In genomic region chr2:239298126-239298804, GRCh38 we compare ENCODE assay signal across 9 cellular contexts.
DNase-seq lines count a peak whose midpoint lies in the region; ATAC-seq, FAIRE-seq and TF ChIP-seq lines count a peak whose summit lies in the region.
"Had no signal": no experiment of that assay in that cellular context is flagged by ENCODE, and none has a peak within 500 bp of the region (broad histone marks: within the 10 kb centered on the region; RNA-seq: fewer than 3 reads in every experiment).

No MANE protein-coding gene starts in this region.

- H3K27me3 ChIP-seq in CD4-positive, alpha-beta memory T cell (ENCODE audit: insufficient read depth, low read length) = no peaks in the 10 kb centered on the region
- no peaks in the 10 kb centered on the region for H3K27me3 ChIP-seq in MM.1S (replicated peaks; ENCODE audit: insufficient read depth, low read length)

- H2AFZ ChIP-seq in MM.1S (ENCODE audit: low read length) = no peak overlapping the region

- H3F3A ChIP-seq in MM.1S (ENCODE audit: insufficient read depth, low read length) = no peaks in the 10 kb centered on the region

- H3K36me3 Mint-ChIP-seq in CD4-positive, alpha-beta memory T cell = peaks cover 0 to 8% of the 10 kb centered on the region in 2 donors

- H3K36me3 ChIP-seq in CD4-positive, alpha-beta memory T cell (ENCODE audit: insufficient read depth, low read length) = no peaks in the 10 kb centered on the region
- H3K36me3 ChIP-seq in MM.1S (replicated peaks; ENCODE audit: insufficient read depth, low read length) = no peaks in the 10 kb centered on the region

- H3K4me3 ChIP-seq in CD4-positive, alpha-beta memory T cell (ENCODE audit: low read length in 2 of 2) = peak overlapping the region; percentile 56 to 58
- no peak overlapping the region for H3K4me3 ChIP-seq in MM.1S (ENCODE audit: low read length)

- ATAC-seq in HG03432 (IDR thresholded peaks at IDR 0.05; ENCODE audit: unreplicated experiment) (no peak), HG02885 (IDR thresholded peaks at IDR 0.05; ENCODE audit: poor library complexity, unreplicated experiment) (no peak)

- POLR2A ChIA-PET in CD4-positive, alpha-beta memory T cell (lab: Charles Lee; ENCODE audit: partially characterized antibody) = interaction anchor here (0.5 to 9.3 kb wide), 16 partner anchors 9 to 103 kb away, joined by 3 to 109 read pairs (median 6); partner anchors contain the start of gene HDAC4

- H3K27me3 Mint-ChIP-seq in CD4-positive, alpha-beta memory T cell = no peaks in the 10 kb centered on the region

- CTCF ChIA-PET in CD4-positive, alpha-beta memory T cell (lab: Charles Lee; ENCODE audit: partially characterized antibody) = interaction anchor here (0.7 to 13.5 kb wide), 8 partner anchors 9 to 154 kb away, joined by 3 to 196 read pairs (median 3); no protein-coding TSS in a partner anchor

- H3K79me2 ChIP-seq in MM.1S (ENCODE audit: low read length) = peaks cover 78% of the 10 kb centered on the region

- peak; percentile 75 to 94 (median 83) for DNase-seq in CD4-positive, alpha-beta memory T cell
- peak; percentile 37 for DNase-seq in activated CD4-positive, CD25-positive, alpha-beta regulatory T cell treated with anti-CD3 and anti-CD28 coated beads, Interleukin-2, amount 50 U/mL, for 72 hours
- DNase-seq in effector CD4-positive, alpha-beta T cell = peak; percentile 70
- DNase-seq in stimulated activated CD4-positive, alpha-beta T cell treated with anti-CD3 and anti-CD28 coated beads, Interleukin-1b, Interleukin-23, amount 100 ng/mL, for 48 hours = peak; percentile 83
- DNase-seq in MM.1S (no peak), GM12891 (ENCODE audit: insufficient read length, low spot score) (no peak)
- DNase-seq: NCI-H1417 treated with DMSO at 0.1 percent for 48 hours had no signal

- no peaks in the 10 kb centered on the region for H3K9me3 ChIP-seq in CD4-positive, alpha-beta memory T cell (ENCODE audit: control insufficient read depth in 1 of 2, low read length in 2 of 2)
- H3K9me3 ChIP-seq in MM.1S (replicated peaks; ENCODE audit: insufficient read depth, low read length) = no peaks in the 10 kb centered on the region

- H3K9me3 Mint-ChIP-seq in CD4-positive, alpha-beta memory T cell = peaks cover 0 to 2% (median 0%) of the 10 kb centered on the region in 8 donors

- no peak overlapping the region for H3K4me2 ChIP-seq in MM.1S (ENCODE audit: low read depth, low read length)

- intact Hi-C loops in CD4-positive, alpha-beta memory T cell (cut with micrococcal nuclease) = loop anchor here (1.0 to 10.0 kb wide), 9 partner anchors 9 to 584 kb away; partner anchors contain the start of gene HDAC4

- no peaks in the 10 kb centered on the region for H3K9me2 ChIP-seq in MM.1S (replicated peaks; ENCODE audit: insufficient read depth, low read length)

- peaks cover 61% of the 10 kb centered on the region for H3K4me1 ChIP-seq in CD4-positive, alpha-beta memory T cell (ENCODE audit: insufficient read depth, low read length)
- no peaks in the 10 kb centered on the region for H3K4me1 ChIP-seq in MM.1S (ENCODE audit: low read length)

- H3K27ac Mint-ChIP-seq in CD4-positive, alpha-beta memory T cell = peak overlapping the region; percentile 92 to 98 (median 95)

- peak overlapping the region; percentile 86 to 92 (median 90) for H3K4me3 Mint-ChIP-seq in CD4-positive, alpha-beta memory T cell

- no peak overlapping the region for H3K9ac ChIP-seq in MM.1S (ENCODE audit: low read length)

- TF ChIP-seq POLR2A in GM12891 (IDR thresholded peaks at IDR 0.05; ENCODE audit: low read depth, low read length) = no peak

- TF ChIP-seq CTCF in MM.1S (IDR thresholded peaks at IDR 0.05; ENCODE audit: low read length) = no peak

- H3K27ac ChIP-seq in CD4-positive, alpha-beta memory T cell (ENCODE audit: low read depth, low read length) = peak overlapping the region; percentile 64
- H3K27ac ChIP-seq in MM.1S (ENCODE audit: low read length) = no peak overlapping the region

- H4K20me1 ChIP-seq in MM.1S (ENCODE audit: insufficient read depth, low read length) = no peaks in the 10 kb centered on the region

- peaks cover 36 to 79% (median 57%) of the 10 kb centered on the region in 4 donors for H3K4me1 Mint-ChIP-seq in CD4-positive, alpha-beta memory T cell

- no peak for FAIRE-seq in GM12891 (lab: Jason Lieb, UNC)

TF ChIP-seq in GM12891, 5 proteins besides CTCF, POLR2A, EP300 and RAD21:
- TF ChIP-seq PAX5 (IDR thresholded peaks at IDR 0.05; ENCODE audit: insufficient read depth, low read length, severe bottlenecking) = no peak

Comparison
In these comparisons a context has a peak if more than half of its experiments do, and no peak if none do; other contexts are left out.
1. DNase-seq: peak in CD4-positive, alpha-beta memory T cell (5 of 5), activated CD4-positive, CD25-positive, alpha-beta regulatory T cell treated with anti-CD3 and anti-CD28 coated beads, Interleukin-2, amount 50 U/mL, for 72 hours (single experiment), effector CD4-positive, alpha-beta T cell (single experiment) and stimulated activated CD4-positive, alpha-beta T cell treated with anti-CD3 and anti-CD28 coated beads, Interleukin-1b, Interleukin-23, amount 100 ng/mL, for 48 hours (single experiment); none in MM.1S (single experiment) and GM12891 (single experiment).